In genomic region chr16:57067347-57067746, GRCh38 we compare ENCODE assay signal across 18 cellular contexts. TPM values are rescaled to one million over a fixed set of nuclear protein-coding genes. Genes with fewer than 3 reads are reported as not detected.
DNase-seq lines count a peak whose midpoint lies in the region; ATAC-seq and TF ChIP-seq lines count a peak whose summit lies in the region.
"Had no signal": no experiment of that assay in that cellular context is flagged by ENCODE, and none has a peak within 500 bp of the region (broad histone marks: within the 10 kb centered on the region; RNA-seq: fewer than 3 reads in every experiment).

No MANE protein-coding gene starts in this region.

- peaks cover 13 to 18% of the 10 kb centered on the region in 2 experiments for H3K4me1 ChIP-seq in neutrophil (ENCODE audit: control insufficient read depth in 1 of 2, insufficient read depth in 1 of 2, low read depth in 1 of 2, low read length in 1 of 2)

- POLR2A ChIA-PET in CD4-positive, alpha-beta T cell (lab: Charles Lee), result interaction anchor here (1.1 to 1.8 kb wide), 2 partner anchors 17 to 78 kb away, joined by 3 to 5 read pairs; partner anchors contain the start of gene NLRC5

- ATAC-seq in CD4-positive, alpha-beta T cell (ENCODE audit: poor library complexity), result no peak
- no peak for ATAC-seq in T-helper 17 cell
- no peak for ATAC-seq in GM21515 (IDR thresholded peaks at IDR 0.05; ENCODE audit: unreplicated experiment)
- ATAC-seq: Panc1 had no signal

- peaks cover 92% of the 10 kb centered on the region for H3K36me3 ChIP-seq in neutrophil

- H3K4me3 Mint-ChIP-seq in activated naive CD4-positive, alpha-beta T cell treated with anti-CD3 and anti-CD28 coated beads for 36 hours, result no peak overlapping the region
- no peak overlapping the region for H3K4me3 Mint-ChIP-seq in CD4-positive, alpha-beta T cell
- H3K4me3 Mint-ChIP-seq in T-helper 17 cell, result no peak overlapping the region

- peaks cover 20% of the 10 kb centered on the region for H3K36me3 Mint-ChIP-seq in activated naive CD4-positive, alpha-beta T cell treated with anti-CD3 and anti-CD28 coated beads for 36 hours (ENCODE audit: low read depth)
- peaks cover 69% of the 10 kb centered on the region for H3K36me3 Mint-ChIP-seq in CD4-positive, alpha-beta T cell (ENCODE audit: low read depth)
- peaks cover 18% of the 10 kb centered on the region for H3K36me3 Mint-ChIP-seq in T-helper 17 cell (ENCODE audit: low read depth)

- H3K9me3 ChIP-seq in CD4-positive, alpha-beta T cell (ENCODE audit: control insufficient read depth, low read length), result no peaks in the 10 kb centered on the region
- no peaks in the 10 kb centered on the region for H3K9me3 ChIP-seq in T-helper 17 cell (ENCODE audit: control insufficient read depth, low read length, poor library complexity, severe bottlenecking)
- no peaks in the 10 kb centered on the region for H3K9me3 ChIP-seq in neutrophil

- no peak for TF ChIP-seq CTCF in CD4-positive, alpha-beta T cell (IDR thresholded peaks at IDR 0.05)
- TF ChIP-seq CTCF in neutrophil (IDR thresholded peaks at IDR 0.05), result no peak

- intact Hi-C loops in activated naive CD4-positive, alpha-beta T cell treated with anti-CD3 and anti-CD28 coated beads for 36 hours (cut with micrococcal nuclease), result no loop called here
- intact Hi-C loops in CD4-positive, alpha-beta T cell (cut with DNase I, micrococcal nuclease), result no loop called here

- CTCF ChIA-PET in activated naive CD4-positive, alpha-beta T cell treated with anti-CD3 and anti-CD28 coated beads for 36 hours (lab: Charles Lee), result interaction anchor here (1.5 to 1.9 kb wide), 3 partner anchors 17 to 105 kb away, joined by 4 to 10 read pairs (median 7); no protein-coding TSS in a partner anchor
- CTCF ChIA-PET in CD4-positive, alpha-beta T cell (lab: Charles Lee), result no interaction called here

- no peak for DNase-seq in activated naive CD4-positive, alpha-beta T cell treated with anti-CD3 and anti-CD28 coated beads for 36 hours
- DNase-seq in activated naive CD4-positive, alpha-beta T cell (lab: John Stamatoyannopoulos, UW), result no peak
- no peak for DNase-seq in CD4-positive, alpha-beta T cell
- DNase-seq in T-helper 17 cell (no peak), DMS79 treated with DMSO at 0.1 percent for 48 hours (lab: John Stamatoyannopoulos, UW) (no peak), SIG-M5 treated with dmso at 0.1 percent for 504 hours (lab: John Stamatoyannopoulos, UW; ENCODE audit: unreplicated experiment) (no peak)
- DNase-seq: DND-41, GDM1, MM.1S, NCI-H1105 treated with DMSO at 0.1 percent for 48 hours, NCI-H187, NCI-H2171, NCI-H446 treated with DMSO at 0.1 percent for 48 hours, NCI-H774, SHP77 had no signal

- no peak overlapping the region for H3K4me3 ChIP-seq in neutrophil (ENCODE audit: low read depth in 1 of 2, low read length in 1 of 2)

- no peaks in the 10 kb centered on the region for H3K27me3 ChIP-seq in CD4-positive, alpha-beta T cell (ENCODE audit: control insufficient read depth, insufficient read depth, low read length)
- no peaks in the 10 kb centered on the region for H3K27me3 ChIP-seq in neutrophil

- peaks cover 12% of the 10 kb centered on the region for H3K4me1 Mint-ChIP-seq in activated naive CD4-positive, alpha-beta T cell treated with anti-CD3 and anti-CD28 coated beads for 36 hours (ENCODE audit: low read depth)
- H3K4me1 Mint-ChIP-seq in CD4-positive, alpha-beta T cell (ENCODE audit: low read depth), result peaks cover 4% of the 10 kb centered on the region
- peaks cover 24% of the 10 kb centered on the region for H3K4me1 Mint-ChIP-seq in T-helper 17 cell

- no peak overlapping the region for H3K27ac ChIP-seq in CD4-positive, alpha-beta T cell (ENCODE audit: low read depth, low read length)
- H3K27ac ChIP-seq in neutrophil, result peak overlapping the region; percentile 9

- peak overlapping the region; percentile 65 for H3K27ac Mint-ChIP-seq in activated naive CD4-positive, alpha-beta T cell treated with anti-CD3 and anti-CD28 coated beads for 36 hours
- H3K27ac Mint-ChIP-seq in CD4-positive, alpha-beta T cell, result peak overlapping the region; percentile 47
- H3K27ac Mint-ChIP-seq in T-helper 17 cell, result peak overlapping the region; percentile 83

- no peaks in the 10 kb centered on the region for H3K27me3 Mint-ChIP-seq in activated naive CD4-positive, alpha-beta T cell treated with anti-CD3 and anti-CD28 coated beads for 36 hours (ENCODE audit: low read depth)
- H3K27me3 Mint-ChIP-seq in CD4-positive, alpha-beta T cell, result no peaks in the 10 kb centered on the region
- H3K27me3 Mint-ChIP-seq in T-helper 17 cell, result no peaks in the 10 kb centered on the region

- H3K9me3 Mint-ChIP-seq in activated naive CD4-positive, alpha-beta T cell treated with anti-CD3 and anti-CD28 coated beads for 36 hours, result no peaks in the 10 kb centered on the region
- H3K9me3 Mint-ChIP-seq in CD4-positive, alpha-beta T cell, result no peaks in the 10 kb centered on the region

RNA-seq across cellular contexts. Expression of gene CPNE2, which starts 25.0 kb away (rescaled TPM):
- total RNA-seq in activated naive CD4-positive, alpha-beta T cell treated with anti-CD3 and anti-CD28 coated beads for 36 hours, result 1 to 10 TPM; 5.1 TPM
- 1 to 10 TPM; 2.2 to 3.5 TPM for total RNA-seq in CD4-positive, alpha-beta T cell
- 1 to 10 TPM; 2.4 to 4.4 TPM for total RNA-seq in T-helper 17 cell
